Comparison of ENCODE assay signal across 23 cellular contexts in genomic region chr9:84323777-84324317, GRCh38. TPM values are rescaled to one million over a fixed set of nuclear protein-coding genes. Genes with fewer than 3 reads are reported as not detected.
DNase-seq lines count a peak whose midpoint lies in the region; ATAC-seq and TF ChIP-seq lines count a peak whose summit lies in the region.
"Had no signal": no experiment of that assay in that cellular context is flagged by ENCODE, and none has a peak within 500 bp of the region (broad histone marks: within the 10 kb centered on the region; RNA-seq: fewer than 3 reads in every experiment).

No MANE protein-coding gene starts in this region.

- H3K79me2 ChIP-seq in ACC112 (ENCODE audit: control insufficient read depth, insufficient read depth, low read length, unreplicated experiment) = no peaks in the 10 kb centered on the region

- H3K27me3 ChIP-seq in ACC112 (ENCODE audit: insufficient read depth, low read length) (no peaks in the 10 kb centered on the region), body of pancreas (no peaks in the 10 kb centered on the region), lower lobe of right lung (ENCODE audit: low read depth) (no peaks in the 10 kb centered on the region)
- H3K27me3 ChIP-seq: brain microvascular endothelial cell, dorsolateral prefrontal cortex, tibial artery had no signal

- no peak for TF ChIP-seq POLR2A in body of pancreas (IDR thresholded peaks at IDR 0.05)

- no peak for TF ChIP-seq CTCF in body of pancreas (IDR thresholded peaks at IDR 0.05)
- no peak for TF ChIP-seq CTCF in lower lobe of right lung (IDR thresholded peaks at IDR 0.05)

- H3K27ac ChIP-seq in ACC112 (ENCODE audit: low read depth, low read length) = peak overlapping the region; percentile 86
- peak overlapping the region; percentile 47 to 74 (median 68) for H3K27ac ChIP-seq in body of pancreas
- H3K27ac ChIP-seq in lower lobe of right lung = no peak overlapping the region
- H3K27ac ChIP-seq: brain microvascular endothelial cell, dorsolateral prefrontal cortex, psoas muscle, tibial artery had no signal

- H3K36me3 ChIP-seq in ACC112 (ENCODE audit: insufficient read depth, low read length) = no peaks in the 10 kb centered on the region
- H3K36me3 ChIP-seq in body of pancreas (replicated peaks in 1 of 2; ENCODE audit: insufficient read depth in 1 of 2, low read depth in 2 of 2) = no peaks in the 10 kb centered on the region
- H3K36me3 ChIP-seq in lower lobe of right lung = no peaks in the 10 kb centered on the region
- H3K36me3 ChIP-seq: brain microvascular endothelial cell, tibial artery had no signal

- peak overlapping the region; percentile 55 for H2AFZ ChIP-seq in ACC112 (ENCODE audit: low read length, unreplicated experiment)

- WGBS in body of pancreas, 2 donors = 52 to 56% methylated on average over 3 of the region's 3 CpGs

- H3K4me3 ChIP-seq in ACC112 (ENCODE audit: low read depth, low read length) (no peak overlapping the region), body of pancreas (no peak overlapping the region), lower lobe of right lung (no peak overlapping the region)
- H3K4me3 ChIP-seq: dorsolateral prefrontal cortex, K562, psoas muscle, tibial artery had no signal

- H3K9me3 ChIP-seq in body of pancreas (no peaks in the 10 kb centered on the region), lower lobe of right lung (no peaks in the 10 kb centered on the region)
- H3K9me3 ChIP-seq: psoas muscle, tibial artery had no signal

- intact Hi-C loops in body of pancreas (cut with DNase I) (no loop called here), lower lobe of right lung (cut with DNase I) (no loop called here), sciatic nerve (cut with DNase I) (no loop called here)

- DNase-seq in MV-4-11 (lab: John Stamatoyannopoulos, UW) (peak; percentile 83), body of pancreas (peak in 1 of 4 donors; percentile 40), lower lobe of right lung (no peak), NCI-H2081 treated with DMSO at 0.1 percent for 48 hours (lab: John Stamatoyannopoulos, UW) (no peak), ureter (ENCODE audit: low spot score) (no peak), sciatic nerve (ENCODE audit: low spot score) (no peak)
- DNase-seq: activated T-cell treated with anti-CD3 and anti-CD28 coated beads, Interleukin-2, amount 50 U/mL, for 24 hours; brain microvascular endothelial cell; CD8-positive, alpha-beta memory T cell; dorsolateral prefrontal cortex; HFFc6; NCI-H1436 treated with DMSO at 0.1 percent for 48 hours; NCI-H2227 treated with DMSO at 0.1 percent for 48 hours; psoas muscle; stimulated activated CD4-positive, alpha-beta T cell treated with anti-CD3 and anti-CD28 coated beads, Interleukin-12 subunit alpha, Interleukin-12 subunit beta, amount 100 ng/mL, for 4 hours; stimulated activated naive B cell treated with anti-CD40 and anti-IgM and Interleukin-4, amounts not matched to agents 10 μg/mL and 1 μg/mL and 100 μg/mL, for 72 hours; tibial artery had no signal

- ATAC-seq in body of pancreas = peak; percentile 73
- peak; percentile 69 to 84 for ATAC-seq in lower lobe of right lung
- no peak for ATAC-seq in GM21825 (IDR thresholded peaks at IDR 0.05; ENCODE audit: unreplicated experiment)
- ATAC-seq in sciatic nerve = no peak
- ATAC-seq: activated naive CD4-positive, alpha-beta T cell treated with anti-CD3 and anti-CD28 coated beads, Interleukin-2, amount 50 U/mL, for 72 hours; K562; psoas muscle; SK-N-SH treated with all-trans-retinoic acid at 6 μM for 48 hours; stimulated activated naive B cell treated with anti-CD40 and anti-IgM and Interleukin-4, amounts not matched to agents 10 μg/mL and 1 μg/mL and 100 μg/mL, for 72 hours had no signal

- peaks cover 44% of the 10 kb centered on the region for H3K4me1 ChIP-seq in ACC112 (ENCODE audit: control insufficient read depth, insufficient read depth, low read length, unreplicated experiment)
- H3K4me1 ChIP-seq in body of pancreas = peaks cover 15% of the 10 kb centered on the region
- H3K4me1 ChIP-seq in lower lobe of right lung = peaks cover 6% of the 10 kb centered on the region
- H3K4me1 ChIP-seq: psoas muscle, tibial artery had no signal

RNA-seq across cellular contexts. Expression of gene SLC28A3, which starts 16.7 kb away (rescaled TPM):
- 1 to 10 TPM; 4.3 to 8.0 TPM for total RNA-seq in body of pancreas
- total RNA-seq in lower lobe of right lung = 0.15 TPM
- 4.9 TPM for total RNA-seq in ureter
- total RNA-seq in sciatic nerve = 0.27 TPM
- total RNA-seq: K562, OCI-LY7, psoas muscle had no signal

Comparison
In these comparisons a context has a peak if more than half of its experiments do, and no peak if none do; other contexts are left out.
1. ATAC-seq: peak in body of pancreas (single experiment) and lower lobe of right lung (2 of 2); none in GM21825 (single experiment) and sciatic nerve (single experiment).